33 cellular contexts compared by ENCODE assay signal in the genomic region with DNA sequence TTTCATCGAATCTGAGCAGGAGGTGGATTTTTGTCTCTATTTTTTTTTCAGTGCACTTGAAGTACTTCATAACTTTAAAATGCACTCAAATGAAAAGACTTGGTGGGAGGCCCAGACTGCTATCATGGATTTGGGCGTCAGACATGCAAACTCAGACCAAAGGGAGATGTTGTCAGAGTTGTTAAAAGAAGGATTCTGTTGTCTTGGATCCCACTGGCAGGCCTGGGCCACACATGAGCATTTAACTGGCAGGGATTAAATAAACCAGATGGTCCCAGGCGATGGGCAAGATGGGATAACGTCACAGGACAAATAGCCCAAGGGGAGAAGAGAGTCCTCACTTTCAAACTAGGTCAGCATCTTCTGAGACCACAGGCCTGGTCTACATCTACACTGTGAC. TPM values are rescaled to one million over a fixed set of nuclear protein-coding genes. Genes with fewer than 3 reads are reported as not detected.
DNase-seq lines count a peak whose midpoint lies in the region; ATAC-seq, FAIRE-seq and TF ChIP-seq lines count a peak whose summit lies in the region.
"Had no signal": no experiment of that assay in that cellular context is flagged by ENCODE, and none has a peak within 500 bp of the region (broad histone marks: within the 10 kb centered on the region; RNA-seq: fewer than 3 reads in every experiment).

No MANE protein-coding gene starts in this region.

- ATAC-seq in GM18517 (IDR thresholded peaks at IDR 0.05; ENCODE audit: unreplicated experiment): no peak
- ATAC-seq: activated CD4-positive, alpha-beta T cell treated with anti-CD3 and anti-CD28 coated beads for 36 hours; left colon; naive thymus-derived CD8-positive, alpha-beta T cell; stimulated activated naive B cell treated with anti-CD40 and anti-IgM and Interleukin-4, amounts not matched to agents 10 μg/mL and 1 μg/mL and 100 μg/mL, for 72 hours had no signal

- TF ChIP-seq CTCF in right atrium auricular region (IDR thresholded peaks at IDR 0.05) (no peak), testis (IDR thresholded peaks at IDR 0.05) (no peak)

- H3K9me3 ChIP-seq in right atrium auricular region (no peaks in the 10 kb centered on the region), testis (no peaks in the 10 kb centered on the region)

- H3K4me1 ChIP-seq in right atrium auricular region (peaks cover 0 to 31% of the 10 kb centered on the region in 2 donors), testis (peaks cover 13% of the 10 kb centered on the region)
- H3K4me1 ChIP-seq: BLaER1 treated with 17β-estradiol and CSF1 and Interleukin-3, amounts not matched to agents 10 nM and 100 nM had no signal

- H3K4me3 ChIP-seq in right atrium auricular region (no peak overlapping the region), testis (no peak overlapping the region)
- H3K4me3 ChIP-seq: BLaER1 treated with 17β-estradiol and CSF1 and Interleukin-3, amounts not matched to agents 10 nM and 100 nM; SK-N-MC had no signal

- no peaks in the 10 kb centered on the region for H3K27me3 ChIP-seq in right atrium auricular region
- H3K27me3 ChIP-seq in testis: no peaks in the 10 kb centered on the region
- H3K27me3 ChIP-seq: BLaER1 treated with 17β-estradiol and CSF1 and Interleukin-3, amounts not matched to agents 10 nM and 100 nM; brain microvascular endothelial cell had no signal

- H3K36me3 ChIP-seq in right atrium auricular region (no peaks in the 10 kb centered on the region), testis (ENCODE audit: low read depth, missing control alignments) (no peaks in the 10 kb centered on the region)
- H3K36me3 ChIP-seq: BLaER1 treated with 17β-estradiol and CSF1 and Interleukin-3, amounts not matched to agents 10 nM and 100 nM; brain microvascular endothelial cell had no signal

- 46 to 49% methylated on average over 4 of the region's 4 CpGs for WGBS in testis, 2 donors

- DNase-seq in AG20443 (ENCODE audit: low spot score) (peak; percentile 34), cerebellum (ENCODE audit: low spot score) (peak; percentile 26), right atrium auricular region (ENCODE audit: low spot score) (peak; percentile 62), testis (peak; percentile 30), GM12891 (ENCODE audit: insufficient read length, low spot score) (no peak), frontal cortex (ENCODE audit: low spot score in 2 of 2) (no peak)
- no peak for DNase-seq in effector CD8-positive, alpha-beta T cell (lab: John Stamatoyannopoulos, UW)
- DNase-seq: activated CD4-positive, alpha-beta T cell treated with anti-CD3 and anti-CD28 coated beads for 36 hours; activated CD8-positive, alpha-beta memory T cell treated with anti-CD3 and anti-CD28 coated beads for 24 hours; activated gamma-delta T cell; activated T-cell treated with anti-CD3 and anti-CD28 coated beads, Interleukin-2, amount 50 U/mL, for 1 hour; brain microvascular endothelial cell; Caco-2; cortex of kidney; DMS79 treated with DMSO at 0.1 percent for 48 hours; glutamatergic neuron; H9; left colon; naive thymus-derived CD8-positive, alpha-beta T cell; NCI-H1694; NCI-H2171 treated with DMSO at 0.1 percent for 48 hours; NCI-H526 treated with DMSO at 0.1 percent for 48 hours; occipital lobe; stimulated activated CD4-positive, alpha-beta T cell treated with anti-CD3 and anti-CD28 coated beads, Interleukin-4, amount 100 ng/mL, for 1 hour; stimulated activated naive B cell treated with anti-CD40 and anti-IgM and Interleukin-4, amounts not matched to agents 10 μg/mL and 1 μg/mL and 100 μg/mL, for 72 hours; trophoblast cell had no signal

- FAIRE-seq in GM12891 (lab: Jason Lieb, UNC): no peak
- FAIRE-seq in frontal cortex (lab: Jason Lieb, UNC): no peak
- FAIRE-seq: RCC 7860 had no signal

- H3K27ac ChIP-seq in right atrium auricular region (peak overlapping the region in 1 of 2 donors; percentile 45), testis (no peak overlapping the region)
- H3K27ac ChIP-seq: BLaER1 treated with 17β-estradiol and CSF1 and Interleukin-3, amounts not matched to agents 10 nM and 100 nM; brain microvascular endothelial cell; SK-N-MC had no signal

- no peak for TF ChIP-seq POLR2A in testis (IDR thresholded peaks at IDR 0.05)
- no peak for TF ChIP-seq POLR2A in GM12891 (IDR thresholded peaks at IDR 0.05; ENCODE audit: low read depth, low read length)

- intact Hi-C loops in testis (cut with DNase I; ENCODE audit: low total_unique reads): no loop called here

TF ChIP-seq in GM12891, 5 proteins besides CTCF, POLR2A, EP300 and RAD21:
- TF ChIP-seq SPI1 (IDR thresholded peaks at IDR 0.05; ENCODE audit: low read depth, low read length) (no peak), PAX5 (IDR thresholded peaks at IDR 0.05; ENCODE audit: insufficient read depth, low read length, severe bottlenecking) (no peak), TAF1 (IDR thresholded peaks at IDR 0.05; ENCODE audit: low read depth, low read length) (no peak), POU2F2 (IDR thresholded peaks at IDR 0.05; ENCODE audit: low read depth, low read length) (no peak), POLR2AphosphoS5 (IDR thresholded peaks at IDR 0.05; ENCODE audit: low read depth, low read length) (no peak)

RNA-seq across cellular contexts. Expression of a gene that starts 15.4 kb away (rescaled TPM):
- 0.27 TPM for total RNA-seq in cerebellum
- total RNA-seq in right atrium auricular region: not detected
- total RNA-seq in testis: under 1 TPM; 0.93 to 0.94 TPM
- polyA plus RNA-seq in testis (ENCODE audit: insufficient read depth, low read depth, low replicate concordance): 0.59 TPM
- not detected for polyA plus RNA-seq in GM12891 (2012; ENCODE audit: low read depth, missing spikeins)
- 0.41 TPM for total RNA-seq in frontal cortex
- total RNA-seq: A673; activated CD4-positive, alpha-beta T cell treated with anti-CD3 and anti-CD28 coated beads for 36 hours; Caco-2; left colon; mesothelial cell of epicardium; naive thymus-derived CD8-positive, alpha-beta T cell; occipital lobe; renal cortical epithelial cell had no signal
- polyA plus RNA-seq: naive thymus-derived CD8-positive, alpha-beta T cell had no signal

Comparison
In these comparisons a context has a peak if more than half of its experiments do, and no peak if none do; other contexts are left out.
1. DNase-seq: peak in AG20443 (single experiment), cerebellum (single experiment), right atrium auricular region (single experiment) and testis (single experiment); none in GM12891 (single experiment), frontal cortex (0 of 2) and effector CD8-positive, alpha-beta T cell (single experiment).